In genomic region chr9:99357575-99357974, GRCh38 we compare ENCODE assay signal across 18 cellular contexts.
DNase-seq lines count a peak whose midpoint lies in the region; ATAC-seq and TF ChIP-seq lines count a peak whose summit lies in the region.
"Had no signal": no experiment of that assay in that cellular context is flagged by ENCODE, and none has a peak within 500 bp of the region (broad histone marks: within the 10 kb centered on the region; RNA-seq: fewer than 3 reads in every experiment).

No MANE protein-coding gene starts in this region.

- H3K4me1 Mint-ChIP-seq in stimulated activated effector memory CD8-positive, alpha-beta T cell treated with anti-CD3 and anti-CD28 coated beads, Interleukin-12 subunit alpha, Interleukin-12 subunit beta, amount 100 ng/mL, for 72 hours = no peaks in the 10 kb centered on the region
- H3K4me1 Mint-ChIP-seq: WTC11 had no signal

- H3K9me3 ChIP-seq in psoas muscle = no peaks in the 10 kb centered on the region
- H3K9me3 ChIP-seq: Caco-2, prostate gland, uterus had no signal

- TF ChIP-seq CTCF in AG10803 (conservative IDR thresholded peaks at IDR 0.05; ENCODE audit: low read length) = no peak
- TF ChIP-seq CTCF in psoas muscle (IDR thresholded peaks at IDR 0.05) = no peak

- intact Hi-C loops in psoas muscle (cut with DNase I) = loop anchor here (1.0 to 5.0 kb wide), 3 partner anchors 99 to 465 kb away; partner anchors contain the start of gene NR4A3 (in 1 of the 2)

- no peaks in the 10 kb centered on the region for H3K9me3 Mint-ChIP-seq in stimulated activated effector memory CD8-positive, alpha-beta T cell treated with anti-CD3 and anti-CD28 coated beads, Interleukin-12 subunit alpha, Interleukin-12 subunit beta, amount 100 ng/mL, for 72 hours
- H3K9me3 Mint-ChIP-seq: GM23338, WTC11 had no signal

- peak; percentile 61 to 75 (median 66) for ATAC-seq in psoas muscle
- ATAC-seq in GM18861 (IDR thresholded peaks at IDR 0.05; ENCODE audit: unreplicated experiment) = no peak
- no peak for ATAC-seq in stimulated activated effector memory CD8-positive, alpha-beta T cell treated with anti-CD3 and anti-CD28 coated beads, Interleukin-12 subunit alpha, Interleukin-12 subunit beta, amount 100 ng/mL, for 72 hours
- ATAC-seq: GM23338, WTC11 had no signal

- no peak overlapping the region for H3K4me3 Mint-ChIP-seq in stimulated activated effector memory CD8-positive, alpha-beta T cell treated with anti-CD3 and anti-CD28 coated beads, Interleukin-12 subunit alpha, Interleukin-12 subunit beta, amount 100 ng/mL, for 72 hours
- H3K4me3 Mint-ChIP-seq: brain, GM23338, WTC11 had no signal

- no peaks in the 10 kb centered on the region for H3K27me3 ChIP-seq in psoas muscle (ENCODE audit: insufficient read depth in 3 of 3, low read length in 2 of 3)
- H3K27me3 ChIP-seq: uterus had no signal

- WGBS in psoas muscle, 3 donors = 15 to 31% (median 21%) methylated on average over 6 of the region's 6 CpGs

- H3K36me3 ChIP-seq in psoas muscle (ENCODE audit: insufficient read depth in 1 of 2, low read depth in 1 of 2) = no peaks in the 10 kb centered on the region
- H3K36me3 ChIP-seq: prostate gland, uterus had no signal

- peak overlapping the region; percentile 85 for H3K27ac ChIP-seq in psoas muscle
- H3K27ac ChIP-seq: prostate gland, uterus had no signal

- peaks cover 34% of the 10 kb centered on the region for H3K4me1 ChIP-seq in psoas muscle
- H3K4me1 ChIP-seq: Caco-2, prostate gland, uterus had no signal

- H3K27ac Mint-ChIP-seq in stimulated activated effector memory CD8-positive, alpha-beta T cell treated with anti-CD3 and anti-CD28 coated beads, Interleukin-12 subunit alpha, Interleukin-12 subunit beta, amount 100 ng/mL, for 72 hours = no peak overlapping the region
- H3K27ac Mint-ChIP-seq: GM23338, WTC11 had no signal

- DNase-seq in AG10803 (ENCODE audit: low read depth) = peak; percentile 38
- peak; percentile 25 for DNase-seq in NCI-H2107 treated with DMSO at 0.1 percent for 48 hours (lab: John Stamatoyannopoulos, UW; ENCODE audit: unreplicated experiment)
- DNase-seq in globus pallidus (ENCODE audit: low spot score) = peak; percentile 37
- peak; percentile 69 to 85 for DNase-seq in psoas muscle
- DNase-seq in AML-193 (lab: John Stamatoyannopoulos, UW) = no peak
- DNase-seq in stimulated activated effector memory CD8-positive, alpha-beta T cell treated with anti-CD3 and anti-CD28 coated beads, Interleukin-12 subunit alpha, Interleukin-12 subunit beta, amount 100 ng/mL, for 72 hours (ENCODE audit: low spot score in 2 of 2) = no peak
- no peak for DNase-seq in hepatic stellate cell (ENCODE audit: low spot score)
- DNase-seq: ACHN; Caco-2; effector CD8-positive, alpha-beta T cell; islet precursor cell; stimulated activated CD4-positive, alpha-beta T cell treated with anti-CD3 and anti-CD28 coated beads, Interleukin-4, amount 100 ng/mL, for 1 hour; uterus had no signal

- no peaks in the 10 kb centered on the region for H3K36me3 Mint-ChIP-seq in stimulated activated effector memory CD8-positive, alpha-beta T cell treated with anti-CD3 and anti-CD28 coated beads, Interleukin-12 subunit alpha, Interleukin-12 subunit beta, amount 100 ng/mL, for 72 hours
- H3K36me3 Mint-ChIP-seq: brain, WTC11 had no signal

- no peak overlapping the region for H3K4me3 ChIP-seq in AG10803 (ENCODE audit: low read length)
- H3K4me3 ChIP-seq in psoas muscle = no peak overlapping the region
- H3K4me3 ChIP-seq: GM23338, prostate gland, uterus had no signal

Comparison
In these comparisons a context has a peak if more than half of its experiments do, and no peak if none do; other contexts are left out.
1. DNase-seq: peak in AG10803 (single experiment), NCI-H2107 treated with DMSO at 0.1 percent for 48 hours (single experiment), globus pallidus (single experiment) and psoas muscle (2 of 2); none in AML-193 (0 of 2), stimulated activated effector memory CD8-positive, alpha-beta T cell treated with anti-CD3 and anti-CD28 coated beads, Interleukin-12 subunit alpha, Interleukin-12 subunit beta, amount 100 ng/mL, for 72 hours (0 of 2) and hepatic stellate cell (single experiment).
2. ATAC-seq: peak in psoas muscle (4 of 4); none in GM18861 (single experiment) and stimulated activated effector memory CD8-positive, alpha-beta T cell treated with anti-CD3 and anti-CD28 coated beads, Interleukin-12 subunit alpha, Interleukin-12 subunit beta, amount 100 ng/mL, for 72 hours (single experiment).